8 cellular contexts compared by ENCODE assay signal in genomic region chr3:15241341-15241740, GRCh38. TPM values are rescaled to one million over a fixed set of nuclear protein-coding genes. Genes with fewer than 3 reads are reported as not detected.
DNase-seq lines count a peak whose midpoint lies in the region; ATAC-seq and TF ChIP-seq lines count a peak whose summit lies in the region.

No MANE protein-coding gene starts in this region.

- no peak overlapping the region for H2AFZ ChIP-seq in SK-N-SH (ENCODE audit: low read depth)

- CTCF ChIA-PET in SK-N-SH (lab: Yijun Ruan, JAX), result interaction anchor here (0.6 to 2.2 kb wide), 3 partner anchors 39 to 188 kb away, joined by 3 to 9 read pairs (median 3); no protein-coding TSS in a partner anchor

- no peak overlapping the region for H3K9ac ChIP-seq in SK-N-SH

- no peaks in the 10 kb centered on the region for H3K27me3 ChIP-seq in SK-N-SH (ENCODE audit: insufficient read depth)
- no peaks in the 10 kb centered on the region for H3K27me3 ChIP-seq in ovary

- POLR2A ChIA-PET in SK-N-SH (lab: Yijun Ruan, JAX), result no interaction called here

- H3K36me3 ChIP-seq in SK-N-SH (replicated peaks in 1 of 2; ENCODE audit: control insufficient read depth in 1 of 2, insufficient read depth in 2 of 2, low read length in 1 of 2) (peaks cover 81 to 87% of the 10 kb centered on the region in 2 experiments), ovary (no peaks in the 10 kb centered on the region)

- TF ChIP-seq RAD21 in SK-N-SH (IDR thresholded peaks at IDR 0.05; ENCODE audit: low read length), result peak; percentile 26; the same call in 1 of the 2 replicates

- no peaks in the 10 kb centered on the region for H4K20me1 ChIP-seq in SK-N-SH (ENCODE audit: insufficient read depth)

- DNase-seq in Right ventricle myocardium superior, result peak; percentile 44
- no peak for DNase-seq in left cardiac atrium
- no peak for DNase-seq in SK-N-SH
- peak; percentile 58 for DNase-seq in cerebellum (ENCODE audit: low spot score)
- DNase-seq in ovary, result peak; percentile 42 to 73 (median 69)
- DNase-seq in foreskin melanocyte, result no peak

- H3K4me2 ChIP-seq in SK-N-SH, result no peak overlapping the region

- 94% methylated on average over 1 of the region's 1 CpG for WGBS in SK-N-SH (ENCODE audit: low lambda C conversion rate)
- WGBS in ovary, 3 donors, result 32 to 62% (median 55%) methylated on average over 1 of the region's 1 CpG

- no peak overlapping the region for H3K4me3 ChIP-seq in SK-N-SH (ENCODE audit: low read depth in 2 of 2, low read length in 1 of 2)
- H3K4me3 ChIP-seq in ovary, result no peak overlapping the region

- intact Hi-C loops in Right ventricle myocardium superior (cut with DNase I) (loop anchor here (10.0 kb wide), 1 partner anchor 343 kb away; no protein-coding TSS in a partner anchor), left cardiac atrium (cut with DNase I) (loop anchor here in 1 of 2 donors (10.0 kb wide), 1 partner anchor 323 kb away; no protein-coding TSS in a partner anchor), ovary (cut with DNase I) (loop anchor here in 1 of 4 donors (5.0 kb wide), 1 partner anchor 286 kb away; no protein-coding TSS in a partner anchor)

- no peaks in the 10 kb centered on the region for H3K79me2 ChIP-seq in SK-N-SH (ENCODE audit: insufficient read depth)

- TF ChIP-seq EP300 in SK-N-SH (IDR thresholded peaks at IDR 0.05; ENCODE audit: borderline replicate concordance in 1 of 2, low read depth in 1 of 2, low read length in 1 of 2) (no peak), ovary (IDR thresholded peaks at IDR 0.05) (no peak)

- H3K9me2 ChIP-seq in SK-N-SH, result no peaks in the 10 kb centered on the region

- no peak for TF ChIP-seq POLR2A in ovary (IDR thresholded peaks at IDR 0.05)

- no peaks in the 10 kb centered on the region for H3K9me3 ChIP-seq in SK-N-SH
- H3K9me3 ChIP-seq in ovary, result no peaks in the 10 kb centered on the region

- peak; percentile 54 for TF ChIP-seq CTCF in SK-N-SH (IDR thresholded peaks at IDR 0.05)
- TF ChIP-seq CTCF in ovary (IDR thresholded peaks at IDR 0.05), result peak in 2 of 3 donors; percentile 40 to 55

- H3K4me1 ChIP-seq in SK-N-SH (ENCODE audit: control insufficient read depth in 1 of 2, insufficient read depth in 2 of 2, low read depth in 1 of 2, low read length in 1 of 2), result no peaks in the 10 kb centered on the region
- H3K4me1 ChIP-seq in ovary (ENCODE audit: insufficient read depth), result no peaks in the 10 kb centered on the region

- H3K27ac ChIP-seq in SK-N-SH (ENCODE audit: low read depth in 2 of 2, low read length in 1 of 2), result no peak overlapping the region
- no peak overlapping the region for H3K27ac ChIP-seq in ovary

- H3F3A ChIP-seq in SK-N-SH (replicated peaks; ENCODE audit: insufficient read depth), result peaks cover 12% of the 10 kb centered on the region

- ATAC-seq in Right ventricle myocardium superior (ENCODE audit: poor library complexity) (no peak), left cardiac atrium (no peak), HG02623 (IDR thresholded peaks at IDR 0.05; ENCODE audit: unreplicated experiment) (no peak), GM21381 (IDR thresholded peaks at IDR 0.05; ENCODE audit: unreplicated experiment) (no peak)

TF ChIP-seq in SK-N-SH, 30 proteins besides CTCF, POLR2A, EP300 and RAD21:
- TF ChIP-seq ZBTB33 (IDR thresholded peaks at IDR 0.05; ENCODE audit: borderline replicate concordance, low read depth), result no peak
- TF ChIP-seq SMC3 (IDR thresholded peaks at IDR 0.05; ENCODE audit: low read depth, low read length), result 0 out of 2 replicates have a peak, but pooled peaks have one; percentile 18

RNA-seq across cellular contexts. Expression of gene CAPN7, which starts 35.3 kb away (rescaled TPM):
- total RNA-seq in Right ventricle myocardium superior (28.1 TPM), left cardiac atrium (10 to 100 TPM; 28.4 to 28.9 TPM), cerebellum (59.7 TPM), ovary (10 to 100 TPM; 44.1 to 70.4 (median 54.8) TPM)
- polyA plus RNA-seq in SK-N-SH (2012; rRNA removed) (7.3 and 11.1 TPM in 2 replicates), ovary (10 to 100 TPM; 20.7 to 32.0 TPM)
- 8.7 and 13.0 TPM in 2 replicates for polyA plus RNA-seq in SK-N-SH (2012; cell fraction: cytosol; rRNA removed)
- 21.6 and 21.9 TPM in 2 replicates for polyA plus RNA-seq in SK-N-SH (2012; cell fraction: nucleus; rRNA removed)

Comparison
In these comparisons a context has a peak if more than half of its experiments do, and no peak if none do; other contexts are left out.
1. DNase-seq: peak in Right ventricle myocardium superior (single experiment), cerebellum (single experiment) and ovary (5 of 5); none in left cardiac atrium (single experiment), SK-N-SH (single experiment) and foreskin melanocyte (single experiment).